In the genomic region with DNA sequence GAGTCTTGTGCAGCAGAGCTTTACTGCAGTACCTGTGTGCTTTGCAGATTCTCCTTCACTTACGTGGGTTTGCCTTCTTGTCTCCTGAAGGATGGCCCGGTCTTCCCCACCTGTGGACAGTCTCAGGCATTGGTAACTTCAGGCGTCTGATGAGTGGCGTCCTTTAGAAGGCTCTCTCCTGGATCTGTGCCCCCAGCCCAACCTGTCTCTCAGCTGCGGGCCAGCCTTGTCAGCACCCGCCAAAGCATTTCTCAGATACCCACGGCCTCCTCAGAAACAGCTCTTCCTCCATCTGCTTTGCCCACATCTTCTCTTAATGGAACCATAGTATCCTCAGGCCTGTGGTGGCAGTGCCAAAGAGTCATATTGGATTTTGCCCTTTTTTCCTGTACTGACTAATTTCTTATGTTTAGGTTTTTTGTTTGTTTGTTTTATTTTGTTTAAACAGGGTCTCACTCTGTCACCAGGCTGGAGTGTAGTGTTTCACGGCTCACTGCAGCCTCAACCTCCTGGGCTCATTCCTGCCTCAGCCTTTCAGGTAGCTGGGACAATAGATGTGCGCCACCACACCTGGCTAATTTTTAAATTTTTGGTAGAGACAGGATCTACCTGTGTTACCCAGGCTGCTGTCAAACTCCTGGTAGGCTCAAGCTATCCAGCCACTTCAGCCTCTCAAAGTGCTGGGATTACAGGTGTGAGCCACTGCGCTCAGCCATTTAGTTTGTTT, we compare ENCODE assay signal across 15 cellular contexts.
"Had no signal": no experiment of that assay in that cellular context is flagged by ENCODE, and none has a peak within 500 bp of the region (broad histone marks: within the 10 kb centered on the region; RNA-seq: fewer than 3 reads in every experiment).

No MANE protein-coding gene starts in this region.

- H3K27me3 Mint-ChIP-seq: activated naive CD8-positive, alpha-beta T cell treated with anti-CD3 and anti-CD28 coated beads, Interleukin-2, amount 50 U/mL, for 24 hours; naive thymus-derived CD4-positive, alpha-beta T cell; type B pancreatic cell had no signal

- H3K9me3 ChIP-seq: ascending aorta, lower lobe of right lung, neutrophil had no signal

- DNase-seq: activated CD4-positive, alpha-beta T cell treated with anti-CD3 and anti-CD28 coated beads, Interleukin-2, amount 50 U/mL, for 4 hours; activated CD4-positive, CD25-positive, alpha-beta regulatory T cell treated with anti-CD3 and anti-CD28 coated beads, Interleukin-2, amount 50 U/mL, for 72 hours; activated naive CD8-positive, alpha-beta T cell treated with anti-CD3 and anti-CD28 coated beads, Interleukin-2, amount 50 U/mL, for 24 hours; activated T-cell treated with anti-CD3 and anti-CD28 coated beads, Interleukin-2, amount 50 U/mL, for 4 hours; dermis blood vessel endothelial cell; erythroblast; immature natural killer cell; lower lobe of right lung; naive thymus-derived CD4-positive, alpha-beta T cell; posterior cingulate gyrus; right cardiac atrium; small intestine had no signal

- H3K9me3 Mint-ChIP-seq: activated naive CD8-positive, alpha-beta T cell treated with anti-CD3 and anti-CD28 coated beads, Interleukin-2, amount 50 U/mL, for 24 hours; activated T-cell treated with anti-CD3 and anti-CD28 coated beads, Interleukin-2, amount 50 U/mL, for 4 hours; immature natural killer cell; naive thymus-derived CD4-positive, alpha-beta T cell; type B pancreatic cell had no signal

- ATAC-seq: activated naive CD8-positive, alpha-beta T cell treated with anti-CD3 and anti-CD28 coated beads, Interleukin-2, amount 50 U/mL, for 24 hours; activated T-cell treated with anti-CD3 and anti-CD28 coated beads, Interleukin-2, amount 50 U/mL, for 4 hours; lower lobe of right lung; naive thymus-derived CD4-positive, alpha-beta T cell; right cardiac atrium had no signal

- H3K27me3 ChIP-seq: ascending aorta, neutrophil had no signal

- H3K36me3 Mint-ChIP-seq: immature natural killer cell had no signal

- H3K27ac Mint-ChIP-seq: activated naive CD8-positive, alpha-beta T cell treated with anti-CD3 and anti-CD28 coated beads, Interleukin-2, amount 50 U/mL, for 24 hours; immature natural killer cell; type B pancreatic cell had no signal

- H3K27ac ChIP-seq: ascending aorta, lower lobe of right lung, neutrophil had no signal

- H3K4me3 ChIP-seq: ascending aorta, lower lobe of right lung had no signal

- H3K36me3 ChIP-seq: ascending aorta, lower lobe of right lung, neutrophil had no signal

- H3K4me3 Mint-ChIP-seq: activated naive CD8-positive, alpha-beta T cell treated with anti-CD3 and anti-CD28 coated beads, Interleukin-2, amount 50 U/mL, for 24 hours; activated T-cell treated with anti-CD3 and anti-CD28 coated beads, Interleukin-2, amount 50 U/mL, for 4 hours; immature natural killer cell; type B pancreatic cell had no signal
